In the genomic region with DNA sequence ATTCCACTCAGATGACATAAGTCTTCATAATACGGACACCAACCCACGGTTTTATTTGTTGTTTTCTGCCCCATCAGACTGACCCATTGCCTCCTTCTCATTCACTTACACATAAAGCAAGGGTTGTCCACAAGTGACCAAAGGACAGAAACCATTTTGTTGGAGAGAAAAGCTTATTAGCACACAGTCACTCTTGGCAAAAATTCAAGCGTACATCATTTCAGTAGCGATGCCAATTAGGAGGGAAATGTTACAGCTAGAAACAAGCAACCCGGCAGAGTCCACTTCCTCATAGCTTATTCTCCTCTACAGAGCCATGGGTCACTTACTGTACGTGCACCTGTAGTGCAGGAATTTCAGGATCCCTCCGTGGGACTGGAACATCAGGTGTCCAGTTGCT, we compare ENCODE assay signal across 13 cellular contexts. TPM values are rescaled to one million over a fixed set of nuclear protein-coding genes. Genes with fewer than 3 reads are reported as not detected.
A peak's percentile ranks its signal among the peaks of the same experiment; 100 is the strongest.
DNase-seq lines count a peak whose midpoint lies in the region; ATAC-seq and TF ChIP-seq lines count a peak whose summit lies in the region.
"Had no signal": no experiment of that assay in that cellular context is flagged by ENCODE, and none has a peak within 500 bp of the region (broad histone marks: within the 10 kb centered on the region; RNA-seq: fewer than 3 reads in every experiment).

No MANE protein-coding gene starts in this region.

- H3K4me1 Mint-ChIP-seq in natural killer cell = peaks cover 31 to 33% of the 10 kb centered on the region in 2 donors
- peaks cover 21% of the 10 kb centered on the region for H3K4me1 Mint-ChIP-seq in activated CD4-positive, alpha-beta memory T cell treated with anti-CD3 and anti-CD28 coated beads for 36 hours (ENCODE audit: low read depth)

- H3K4me3 Mint-ChIP-seq in natural killer cell = no peak overlapping the region
- no peak overlapping the region for H3K4me3 Mint-ChIP-seq in activated CD4-positive, alpha-beta memory T cell treated with anti-CD3 and anti-CD28 coated beads for 36 hours
- H3K4me3 Mint-ChIP-seq: activated T-helper 17 cell treated with anti-CD3 and anti-CD28 coated beads, Interleukin-2, amount 50 U/mL, for 72 hours had no signal

- in situ Hi-C loops in GM13976 (cut with MboI; ENCODE audit: low sequenced_read_pairs, unreplicated experiment) = no loop called here

- POLR2A ChIA-PET in RWPE1 (lab: Yijun Ruan, JAX; ENCODE audit: low non-redundant PET) = no interaction called here
- POLR2A ChIA-PET in activated CD4-positive, alpha-beta memory T cell treated with anti-CD3 and anti-CD28 coated beads for 36 hours (lab: Charles Lee) = no interaction called here

- H3K4me3 ChIP-seq in ACC112 (ENCODE audit: low read depth, low read length) = peak overlapping the region; percentile 32; the same call in 1 of the 2 replicates
- H3K4me3 ChIP-seq in osteoblast (ENCODE audit: insufficient read depth, low read length) = peak overlapping the region; percentile 31

- H3K4me1 ChIP-seq in ACC112 (ENCODE audit: control insufficient read depth, insufficient read depth, low read length, unreplicated experiment) = peaks cover 51% of the 10 kb centered on the region
- H3K4me1 ChIP-seq in osteoblast (ENCODE audit: insufficient read depth, low read length) = peaks cover 56% of the 10 kb centered on the region

- TF ChIP-seq CTCF in RWPE1 (conservative IDR thresholded peaks at IDR 0.05; ENCODE audit: low read depth) (no peak), osteoblast (IDR thresholded peaks at IDR 0.05; ENCODE audit: extremely low read depth, low read depth, low read length) (no peak), natural killer cell (IDR thresholded peaks at IDR 0.05) (no peak), GM13976 (IDR thresholded peaks at IDR 0.05; ENCODE audit: borderline replicate concordance, control extremely low read depth, extremely low read depth, insufficient read depth, missing control alignments) (no peak)

- H2AFZ ChIP-seq in ACC112 (ENCODE audit: low read length, unreplicated experiment) = no peak overlapping the region
- no peak overlapping the region for H2AFZ ChIP-seq in osteoblast (ENCODE audit: low read length)

- CTCF ChIA-PET in RWPE1 (lab: Yijun Ruan, JAX) = no interaction called here
- CTCF ChIA-PET in activated CD4-positive, alpha-beta memory T cell treated with anti-CD3 and anti-CD28 coated beads for 36 hours (lab: Charles Lee) = interaction anchor here (0.6 kb wide), 1 partner anchor 163 kb away, joined by 3 read pairs; no protein-coding TSS in a partner anchor

- intact Hi-C loops in natural killer cell (cut with micrococcal nuclease) = no loop called here
- intact Hi-C loops in activated CD4-positive, alpha-beta memory T cell treated with anti-CD3 and anti-CD28 coated beads for 36 hours (cut with micrococcal nuclease) = no loop called here

- peak overlapping the region; percentile 68 for H3K4me2 ChIP-seq in osteoblast (ENCODE audit: insufficient read depth, low read length)

- no peak for DNase-seq in RWPE1 (ENCODE audit: low spot score)
- no peak for DNase-seq in epithelial cell of prostate (ENCODE audit: low read depth, low spot score)
- no peak for DNase-seq in osteoblast (ENCODE audit: insufficient read length, low spot score, missing footprints)
- no peak for DNase-seq in natural killer cell
- no peak for DNase-seq in DMS153 treated with DMSO at 0.1 percent for 48 hours (lab: John Stamatoyannopoulos, UW; ENCODE audit: unreplicated experiment)
- DNase-seq in GM13976 (ENCODE audit: low spot score) = no peak
- no peak for DNase-seq in activated CD4-positive, alpha-beta memory T cell treated with anti-CD3 and anti-CD28 coated beads for 36 hours
- DNase-seq: activated CD4-positive, alpha-beta T cell treated with anti-CD3 and anti-CD28 coated beads for 4 hours; NCI-H1105; NCI-H526 treated with DMSO at 0.1 percent for 48 hours had no signal

- H3K79me2 ChIP-seq in ACC112 (ENCODE audit: control insufficient read depth, insufficient read depth, low read length, unreplicated experiment) (no peaks in the 10 kb centered on the region), osteoblast (ENCODE audit: insufficient read depth, low read length) (no peaks in the 10 kb centered on the region)

- H3K27me3 ChIP-seq in ACC112 (ENCODE audit: insufficient read depth, low read length) (0 out of 2 replicates have a peak, but pooled peaks cover 7% of the 10 kb centered on the region), osteoblast (ENCODE audit: insufficient read depth, low read length) (peaks cover 27% of the 10 kb centered on the region)

- peaks cover 35 to 54% of the 10 kb centered on the region in 2 donors for H3K27me3 Mint-ChIP-seq in natural killer cell (ENCODE audit: low read depth in 2 of 2)
- H3K27me3 Mint-ChIP-seq in activated CD4-positive, alpha-beta memory T cell treated with anti-CD3 and anti-CD28 coated beads for 36 hours = peaks cover 33% of the 10 kb centered on the region

- no peaks in the 10 kb centered on the region for H3K36me3 Mint-ChIP-seq in natural killer cell
- no peaks in the 10 kb centered on the region for H3K36me3 Mint-ChIP-seq in activated CD4-positive, alpha-beta memory T cell treated with anti-CD3 and anti-CD28 coated beads for 36 hours

- H3K9me3 ChIP-seq in osteoblast (ENCODE audit: low read depth, low read length) = no peaks in the 10 kb centered on the region

- H3K36me3 ChIP-seq in ACC112 (ENCODE audit: insufficient read depth, low read length) (no peaks in the 10 kb centered on the region), osteoblast (ENCODE audit: insufficient read depth, low read length) (no peaks in the 10 kb centered on the region)

- H3K27ac ChIP-seq in ACC112 (ENCODE audit: low read depth, low read length) (peak overlapping the region; percentile 70), RWPE1 (peak overlapping the region; percentile 73), epithelial cell of prostate (peak overlapping the region; percentile 40), osteoblast (ENCODE audit: low read depth, low read length) (peak overlapping the region; percentile 77)

- no peak for ATAC-seq in natural killer cell
- ATAC-seq: activated T-helper 17 cell treated with anti-CD3 and anti-CD28 coated beads, Interleukin-2, amount 50 U/mL, for 72 hours; left lobe of liver had no signal

- H3K27ac Mint-ChIP-seq in natural killer cell = no peak overlapping the region
- H3K27ac Mint-ChIP-seq in activated CD4-positive, alpha-beta memory T cell treated with anti-CD3 and anti-CD28 coated beads for 36 hours = no peak overlapping the region
- H3K27ac Mint-ChIP-seq: activated T-helper 17 cell treated with anti-CD3 and anti-CD28 coated beads, Interleukin-2, amount 50 U/mL, for 72 hours had no signal

- H4K20me1 ChIP-seq in osteoblast (ENCODE audit: insufficient read depth, low read length) = no peaks in the 10 kb centered on the region

- no peaks in the 10 kb centered on the region for H3K9me3 Mint-ChIP-seq in natural killer cell
- H3K9me3 Mint-ChIP-seq in activated CD4-positive, alpha-beta memory T cell treated with anti-CD3 and anti-CD28 coated beads for 36 hours = no peaks in the 10 kb centered on the region
- H3K9me3 Mint-ChIP-seq: activated T-helper 17 cell treated with anti-CD3 and anti-CD28 coated beads, Interleukin-2, amount 50 U/mL, for 72 hours had no signal

RNA-seq across cellular contexts. Expression of gene ABLIM1, which starts 23.0 kb away (rescaled TPM):
- total RNA-seq in osteoblast (5.0 and 11.2 TPM in 2 replicates), natural killer cell (100 to 1,000 TPM in 1 of 3 donors, 10 to 100 TPM in 2; 71.9 to 118 (median 73.5) TPM)
- 100 to 1,000 TPM; 119 to 128 TPM for total RNA-seq in activated CD4-positive, alpha-beta memory T cell treated with anti-CD3 and anti-CD28 coated beads for 36 hours
